In the genomic region with DNA sequence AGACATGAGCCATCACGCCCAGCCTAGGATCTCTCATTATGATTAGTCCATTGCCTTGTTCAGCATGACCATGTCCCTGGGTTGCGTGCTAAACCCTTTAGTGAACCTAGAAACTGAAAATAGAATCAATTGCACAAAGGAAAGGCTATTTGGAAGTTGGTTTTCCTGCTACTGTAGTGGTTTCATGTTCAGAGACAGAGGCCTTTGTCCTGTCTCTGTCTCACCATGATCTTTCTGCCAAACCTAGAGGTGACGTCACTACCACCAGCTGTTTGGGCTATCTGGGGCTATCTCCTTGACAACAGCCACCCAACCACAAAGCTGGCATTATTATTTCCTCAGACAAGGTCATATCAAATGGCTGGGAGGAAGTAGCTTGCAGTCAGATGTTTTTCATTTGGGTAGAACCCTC, we compare ENCODE assay signal across 8 cellular contexts. TPM values are rescaled to one million over a fixed set of nuclear protein-coding genes. Genes with fewer than 3 reads are reported as not detected.
DNase-seq lines count a peak whose midpoint lies in the region; ATAC-seq and TF ChIP-seq lines count a peak whose summit lies in the region.

No MANE protein-coding gene starts in this region.

- DNase-seq in A172 (ENCODE audit: low spot score) (peak; percentile 96), GM04504 (ENCODE audit: low read depth) (peak; percentile 91), NCI-H748 (lab: John Stamatoyannopoulos, UW; ENCODE audit: unreplicated experiment) (peak; percentile 88), astrocyte of the cerebellum (ENCODE audit: low read depth) (peak; percentile 83), iPS-NIHi7 (ENCODE audit: extremely low spot score) (peak; percentile 46)
- no peak for DNase-seq in activated CD8-positive, alpha-beta memory T cell treated with anti-CD3 and anti-CD28 coated beads, Interleukin-2, amount 50 U/mL, for 48 hours

- peak; percentile 68 for ATAC-seq in HG03196 (IDR thresholded peaks at IDR 0.05; ENCODE audit: unreplicated experiment)

- no peak for TF ChIP-seq CTCF in astrocyte of the cerebellum (IDR thresholded peaks at IDR 0.05; ENCODE audit: low read depth, low read length, missing control alignments)

- in situ Hi-C loops in astrocyte of the cerebellum (cut with HindIII; ENCODE audit: low sequenced_read_pairs), result no loop called here

- H3K4me3 ChIP-seq in astrocyte of the cerebellum (ENCODE audit: low read depth, low read length), result no peak overlapping the region

- peak overlapping the region; percentile 90 for H3K27ac ChIP-seq in temporal lobe (ENCODE audit: low read depth, low read length)

RNA-seq across cellular contexts. Expression of a gene that starts 4.0 kb away (rescaled TPM):
- 34.8 and 42.9 TPM in 2 replicates for total RNA-seq in A172 (2014; rRNA removed; shearing (Covaris generic))
- total RNA-seq in temporal lobe, result 29.0 TPM
